2 cellular contexts compared by ENCODE assay signal in genomic region chr7:93298206-93298605, GRCh38.
TF ChIP-seq lines count a peak whose summit lies in the region.

No MANE protein-coding gene starts in this region.

TF ChIP-seq in GM23338, 12 proteins besides CTCF, POLR2A, EP300 and RAD21 (continued from another document):
- no peak for TF ChIP-seq REST (IDR thresholded peaks at IDR 0.05; ENCODE audit: unreplicated experiment)
- TF ChIP-seq ZNF462 (CRISPR knock-in tag; IDR thresholded peaks at IDR 0.05): no peak
- no peak for TF ChIP-seq JUNB (IDR thresholded peaks at IDR 0.05; ENCODE audit: unreplicated experiment)
- TF ChIP-seq NANOG (IDR thresholded peaks at IDR 0.05; ENCODE audit: borderline replicate concordance): no peak
- no peak for TF ChIP-seq POLR2AphosphoS5 (IDR thresholded peaks at IDR 0.05; ENCODE audit: low read depth)
- TF ChIP-seq ZNF114 (CRISPR knock-in tag; IDR thresholded peaks at IDR 0.05): no peak
- no peak for TF ChIP-seq CREB1 (CRISPR knock-in tag; IDR thresholded peaks at IDR 0.05; ENCODE audit: low read depth)
- no peak for TF ChIP-seq EZH2 (IDR thresholded peaks at IDR 0.05; ENCODE audit: low read depth, unreplicated experiment)
- no peak for TF ChIP-seq ZNF331 (CRISPR knock-in tag; IDR thresholded peaks at IDR 0.05; ENCODE audit: low read depth)
- TF ChIP-seq EZH2phosphoT487 (IDR thresholded peaks at IDR 0.05; ENCODE audit: unreplicated experiment): no peak
TF ChIP-seq in GM23338: peak in this region for 0.

TF ChIP-seq in WTC11, 78 proteins besides CTCF, POLR2A, EP300 and RAD21 (continued from another document):
- no peak for TF ChIP-seq ZNF532 (CRISPR knock-in tag; IDR thresholded peaks at IDR 0.05; ENCODE audit: borderline replicate concordance)
- no peak for TF ChIP-seq EMX1 (CRISPR knock-in tag; IDR thresholded peaks at IDR 0.05)
- no peak for TF ChIP-seq AFF4 (CRISPR knock-in tag; IDR thresholded peaks at IDR 0.05; ENCODE audit: borderline replicate concordance)
- no peak for TF ChIP-seq USF1 (CRISPR knock-in tag; IDR thresholded peaks at IDR 0.05)
- no peak for TF ChIP-seq MLX (CRISPR knock-in tag; IDR thresholded peaks at IDR 0.05)
- no peak for TF ChIP-seq NR1H2 (CRISPR knock-in tag; IDR thresholded peaks at IDR 0.05)
- TF ChIP-seq FOXP1 (CRISPR knock-in tag; IDR thresholded peaks at IDR 0.05; ENCODE audit: borderline replicate concordance): no peak
- no peak for TF ChIP-seq ATF3 (CRISPR knock-in tag; conservative IDR thresholded peaks at IDR 0.05)
